Comparison of ENCODE assay signal across 22 cellular contexts in the genomic region with DNA sequence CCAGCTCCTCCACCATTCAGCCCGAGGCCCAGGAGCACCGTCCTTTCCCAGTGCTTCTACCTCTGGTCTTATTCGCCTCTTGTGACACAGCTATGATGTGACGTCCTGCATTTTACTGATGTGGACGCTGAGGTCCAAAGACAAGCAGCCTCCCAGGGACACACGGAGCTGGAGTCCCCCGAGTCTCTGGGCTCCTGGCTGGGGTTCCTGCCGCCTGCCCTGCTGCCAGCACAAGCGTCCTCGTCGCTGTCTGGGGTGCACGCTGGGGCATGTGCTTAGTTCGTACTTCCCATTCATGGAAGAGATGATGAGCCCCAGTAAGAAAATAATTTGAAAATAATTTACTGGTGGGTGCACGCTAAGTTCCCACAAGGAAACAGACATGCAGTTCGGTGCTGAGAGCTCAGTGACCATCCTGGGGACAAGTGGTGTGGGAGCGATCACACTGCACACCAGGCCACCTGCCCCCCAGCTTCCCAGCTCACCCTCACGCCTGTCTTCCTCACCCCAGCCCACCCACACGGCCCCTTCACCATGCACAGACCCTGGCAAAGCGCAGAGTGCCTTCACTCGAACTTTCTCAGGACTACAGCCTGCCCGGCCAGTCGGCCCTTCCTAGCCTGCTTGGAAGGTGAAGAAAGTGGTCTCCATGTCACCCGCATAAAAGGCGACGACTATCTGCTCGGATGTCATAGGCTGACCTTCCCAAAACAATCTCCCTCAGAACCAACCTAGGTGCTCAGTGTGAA. TPM values are rescaled to one million over a fixed set of nuclear protein-coding genes. Genes with fewer than 3 reads are reported as not detected.
A peak's percentile ranks its signal among the peaks of the same experiment; 100 is the strongest.
DNase-seq lines count a peak whose midpoint lies in the region; ATAC-seq and TF ChIP-seq lines count a peak whose summit lies in the region.
"Had no signal": no experiment of that assay in that cellular context is flagged by ENCODE, and none has a peak within 500 bp of the region (broad histone marks: within the 10 kb centered on the region; RNA-seq: fewer than 3 reads in every experiment).

No MANE protein-coding gene starts in this region.

- no peaks in the 10 kb centered on the region for H3K36me3 Mint-ChIP-seq in stimulated activated memory B cell treated with anti-CD40 and anti-IgM and Interleukin-4, amounts not matched to agents 10 μg/mL and 1 μg/mL and 100 μg/mL, for 72 hours

- H3K27me3 Mint-ChIP-seq in stimulated activated memory B cell treated with anti-CD40 and anti-IgM and Interleukin-4, amounts not matched to agents 10 μg/mL and 1 μg/mL and 100 μg/mL, for 72 hours = peaks cover 44% of the 10 kb centered on the region

- H3K27me3 ChIP-seq in RWPE2 (ENCODE audit: insufficient read depth, poor library complexity, severe bottlenecking) = no peaks in the 10 kb centered on the region
- H3K27me3 ChIP-seq: BE2C, Peyer's patch had no signal

- H3K4me3 ChIP-seq in RWPE2 (ENCODE audit: severe bottlenecking) = no peak overlapping the region
- H3K4me3 ChIP-seq in mucosa of descending colon = no peak overlapping the region
- H3K4me3 ChIP-seq: Peyer's patch, SK-N-MC had no signal

- H3K36me3 ChIP-seq in RWPE2 (ENCODE audit: low read depth) (no peaks in the 10 kb centered on the region), mucosa of descending colon (ENCODE audit: low read depth) (no peaks in the 10 kb centered on the region)
- H3K36me3 ChIP-seq: BE2C, Peyer's patch had no signal

- H3K9me3 Mint-ChIP-seq in stimulated activated memory B cell treated with anti-CD40 and anti-IgM and Interleukin-4, amounts not matched to agents 10 μg/mL and 1 μg/mL and 100 μg/mL, for 72 hours = no peaks in the 10 kb centered on the region
- H3K9me3 Mint-ChIP-seq: CD8-positive, alpha-beta memory T cell; HFFc6 had no signal

- H3K4me3 Mint-ChIP-seq in stimulated activated memory B cell treated with anti-CD40 and anti-IgM and Interleukin-4, amounts not matched to agents 10 μg/mL and 1 μg/mL and 100 μg/mL, for 72 hours = no peak overlapping the region
- H3K4me3 Mint-ChIP-seq: CD8-positive, alpha-beta memory T cell; HFFc6 had no signal

- no peak for TF ChIP-seq CTCF in RWPE2 (IDR thresholded peaks at IDR 0.05; ENCODE audit: poor library complexity, severe bottlenecking)
- no peak for TF ChIP-seq CTCF in mucosa of descending colon (IDR thresholded peaks at IDR 0.05)

- ATAC-seq in RWPE2 (ENCODE audit: low read depth) (no peak), mucosa of descending colon (no peak), GM21360 (IDR thresholded peaks at IDR 0.05; ENCODE audit: unreplicated experiment) (no peak)
- no peak for ATAC-seq in stimulated activated memory B cell treated with anti-CD40 and anti-IgM and Interleukin-4, amounts not matched to agents 10 μg/mL and 1 μg/mL and 100 μg/mL, for 72 hours

- H3K4me1 ChIP-seq in RWPE2 (ENCODE audit: insufficient read depth, poor library complexity, severe bottlenecking) = no peaks in the 10 kb centered on the region
- peaks cover 14% of the 10 kb centered on the region for H3K4me1 ChIP-seq in mucosa of descending colon (ENCODE audit: low read depth)

- peak; percentile 50 for DNase-seq in activated effector memory CD4-positive, alpha-beta T cell treated with anti-CD3 and anti-CD28 coated beads, Interleukin-2, amount 50 U/mL, for 16 hours
- DNase-seq in activated effector memory CD4-positive, alpha-beta T cell treated with Interleukin-2 at 50 U/mL for 16 hours = no peak
- DNase-seq in RWPE2 (ENCODE audit: low spot score) (peak; percentile 32), mucosa of descending colon (peak in 2 of 3 donors; percentile 17 to 40), NCI-H82 (lab: John Stamatoyannopoulos, UW) (no peak), RKO (ENCODE audit: low spot score) (no peak)
- DNase-seq: BE2C; CD8-positive, alpha-beta memory T cell; HFFc6; IMR-90; NCI-H1417 treated with DMSO at 0.1 percent for 48 hours; NCI-H187 treated with DMSO at 0.1 percent for 48 hours; NCI-H226; NCI-H524 treated with DMSO at 0.1 percent for 48 hours; Peyer's patch; SHP77 had no signal

- intact Hi-C loops in mucosa of descending colon (cut with DNase I, micrococcal nuclease) = no loop called here

- H3K4me1 Mint-ChIP-seq in stimulated activated memory B cell treated with anti-CD40 and anti-IgM and Interleukin-4, amounts not matched to agents 10 μg/mL and 1 μg/mL and 100 μg/mL, for 72 hours = peaks cover 32% of the 10 kb centered on the region

- no peak overlapping the region for H3K27ac ChIP-seq in RWPE2 (ENCODE audit: poor library complexity, severe bottlenecking)
- H3K27ac ChIP-seq: Peyer's patch, SK-N-MC had no signal

- peak overlapping the region; percentile 0 for H3K27ac Mint-ChIP-seq in stimulated activated memory B cell treated with anti-CD40 and anti-IgM and Interleukin-4, amounts not matched to agents 10 μg/mL and 1 μg/mL and 100 μg/mL, for 72 hours
- H3K27ac Mint-ChIP-seq: HFFc6 had no signal

- H3K9me3 ChIP-seq in RWPE2 (ENCODE audit: severe bottlenecking) (no peaks in the 10 kb centered on the region), mucosa of descending colon (no peaks in the 10 kb centered on the region)
- H3K9me3 ChIP-seq: BE2C, Peyer's patch had no signal

RNA-seq across cellular contexts. Expression of gene CFAP97D2, which starts 14.2 kb away (rescaled TPM):
- not detected for total RNA-seq in mucosa of descending colon
- total RNA-seq: A172; CD8-positive, alpha-beta memory T cell; HFFc6; HT-29; IMR-90; MCF 10A; Peyer's patch had no signal

RNA-seq across cellular contexts. Expression of gene RASA3, which starts 32.4 kb away (rescaled TPM):
- 10 to 100 TPM in 1 of 3 donors, 1 to 10 TPM in 2; 7.9 to 19.0 (median 8.4) TPM for total RNA-seq in mucosa of descending colon

Comparison
In these comparisons a context has a peak if more than half of its experiments do, and no peak if none do; other contexts are left out.
1. DNase-seq: peak in activated effector memory CD4-positive, alpha-beta T cell treated with anti-CD3 and anti-CD28 coated beads, Interleukin-2, amount 50 U/mL, for 16 hours (single experiment), RWPE2 (single experiment) and mucosa of descending colon (2 of 3); none in activated effector memory CD4-positive, alpha-beta T cell treated with Interleukin-2 at 50 U/mL for 16 hours (single experiment), NCI-H82 (single experiment) and RKO (single experiment).